In the genomic region with DNA sequence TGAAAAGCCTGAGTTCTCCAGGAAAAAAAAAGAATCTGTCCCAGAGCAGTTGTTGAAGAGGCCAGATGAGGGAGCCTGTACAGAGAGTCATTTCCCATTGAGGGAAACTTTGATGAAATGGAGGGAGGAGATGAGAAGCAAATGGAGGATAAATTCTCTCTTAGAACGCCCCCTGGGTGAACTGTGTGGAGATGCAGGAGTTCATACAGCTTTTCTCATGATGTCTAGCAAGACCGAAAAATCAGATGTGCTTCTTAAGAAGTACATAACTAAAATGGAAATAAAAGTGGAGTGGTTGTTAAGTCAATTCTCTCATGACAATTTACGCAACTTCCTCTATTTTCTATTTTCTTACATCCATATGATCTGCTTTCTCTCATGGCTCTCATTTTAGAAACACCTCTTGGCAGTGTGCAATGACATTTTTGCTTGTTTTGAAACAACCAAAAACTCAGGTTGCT, we compare ENCODE assay signal across 9 cellular contexts.
A peak's percentile ranks its signal among the peaks of the same experiment; 100 is the strongest.
DNase-seq lines count a peak whose midpoint lies in the region; ATAC-seq and TF ChIP-seq lines count a peak whose summit lies in the region.
"Had no signal": no experiment of that assay in that cellular context is flagged by ENCODE, and none has a peak within 500 bp of the region (broad histone marks: within the 10 kb centered on the region; RNA-seq: fewer than 3 reads in every experiment).

No MANE protein-coding gene starts in this region.

- H3K36me3 ChIP-seq in mammary epithelial cell (ENCODE audit: insufficient read depth, low read length): no peaks in the 10 kb centered on the region

- H3K9ac ChIP-seq in mammary epithelial cell (ENCODE audit: insufficient read depth, low read length): no peak overlapping the region

- H3K27ac ChIP-seq in mammary epithelial cell (ENCODE audit: insufficient read depth, low read depth, low read length): no peak overlapping the region

- ATAC-seq in GM21360 (IDR thresholded peaks at IDR 0.05; ENCODE audit: unreplicated experiment) (peak; percentile 76), left ventricle myocardium superior (no peak)

- H3K27me3 ChIP-seq in mammary epithelial cell (ENCODE audit: insufficient read depth, low read length): no peaks in the 10 kb centered on the region

- in situ Hi-C loops in mammary epithelial cell (cut with MboI; ENCODE audit: low sequenced_read_pairs in 2 of 2): no loop called here

- no peak overlapping the region for H3K4me3 ChIP-seq in mammary epithelial cell (replicated peaks in 1 of 3; ENCODE audit: insufficient read depth in 1 of 3, low read depth in 2 of 3, low read length in 3 of 3)

- no peaks in the 10 kb centered on the region for H4K20me1 ChIP-seq in mammary epithelial cell (ENCODE audit: insufficient read depth, low read length)

- no peaks in the 10 kb centered on the region for H3K79me2 ChIP-seq in mammary epithelial cell (ENCODE audit: insufficient read depth, low read length)

- TF ChIP-seq CTCF in mammary epithelial cell (conservative IDR thresholded peaks at IDR 0.05 in 1 of 2, IDR thresholded peaks at IDR 0.05 in 1 of 2; ENCODE audit: extremely low read depth in 1 of 2, insufficient read depth in 1 of 2, low read depth in 1 of 2, low read length in 2 of 2) (peak; percentile 63 to 82), osteocyte (IDR thresholded peaks at IDR 0.05) (peak; percentile 49)

- CTCF ChIA-PET in mammary epithelial cell (lab: Charles Lee; ENCODE audit: low non-redundant PET): no interaction called here

- peaks cover 14% of the 10 kb centered on the region for H3K9me3 Mint-ChIP-seq in osteocyte (ENCODE audit: unreplicated experiment)

- H3K4me1 ChIP-seq in mammary epithelial cell (ENCODE audit: insufficient read depth, low read length): peaks cover 3% of the 10 kb centered on the region

- no peaks in the 10 kb centered on the region for H3K27me3 Mint-ChIP-seq in osteocyte (ENCODE audit: unreplicated experiment)

- dilution Hi-C loops in mammary epithelial cell (cut with HindIII; ENCODE audit: low sequenced_read_pairs): no loop called here

- intact Hi-C loops in mammary epithelial cell (cut with micrococcal nuclease): loop anchor here (2.0 to 5.0 kb wide), 2 partner anchors 55 to 310 kb away; no protein-coding TSS in a partner anchor
- intact Hi-C loops in left ventricle myocardium superior (cut with micrococcal nuclease): no loop called here

- no peak overlapping the region for H3K27ac Mint-ChIP-seq in osteocyte (ENCODE audit: unreplicated experiment)
- H3K27ac Mint-ChIP-seq: activated T-helper 2 cell treated with anti-CD3 and anti-CD28 coated beads, Interferon-gamma antibody, Interleukin-2, Interleukin-4, amounts not matched to agents 10 μg/mL and 5 μg/mL and 100 μg/mL, durations not matched to agents 14 hours and 24 hours and 36 hours had no signal

- no TSS peak for BruUV-seq in mammary epithelial cell (replicated peaks; lab: Mats Ljungman, UMichigan)

- peaks cover 23% of the 10 kb centered on the region for H3K4me1 Mint-ChIP-seq in osteocyte (ENCODE audit: unreplicated experiment)

- H3K4me2 ChIP-seq in mammary epithelial cell (ENCODE audit: insufficient read depth, low read depth, low read length): no peak overlapping the region

- peaks cover 2% of the 10 kb centered on the region for H3K36me3 Mint-ChIP-seq in osteocyte (ENCODE audit: unreplicated experiment)

- DNase-seq in NCI-H2171 (lab: John Stamatoyannopoulos, UW) (peak; percentile 32), mammary epithelial cell (peak; percentile 48), osteocyte (ENCODE audit: extremely low spot score, unreplicated experiment) (no peak), left ventricle myocardium superior (no peak), retina (no peak), NCI-H1092 treated with DMSO at 0.1 percent for 48 hours (lab: John Stamatoyannopoulos, UW) (no peak)
- DNase-seq in stimulated activated naive CD4-positive, alpha-beta T cell treated with Interleukin-2 at 50 U/mL for 16 hours (lab: John Stamatoyannopoulos, UW): no peak

- no peak overlapping the region for H2AFZ ChIP-seq in mammary epithelial cell (ENCODE audit: low read depth, low read length)

- H3K4me3 Mint-ChIP-seq in osteocyte (ENCODE audit: unreplicated experiment): no peak overlapping the region

- H3K9me3 ChIP-seq in mammary epithelial cell (replicated peaks; ENCODE audit: insufficient read depth, low read length): no peaks in the 10 kb centered on the region

- 52% methylated on average over 3 of the region's 3 CpGs for WGBS in mammary epithelial cell (ENCODE audit: low coverage, missing lambda C conversion rate)

Comparison
In these comparisons a context has a peak if more than half of its experiments do, and no peak if none do; other contexts are left out.
1. DNase-seq: peak in NCI-H2171 (single experiment) and mammary epithelial cell (single experiment); none in osteocyte (single experiment), stimulated activated naive CD4-positive, alpha-beta T cell treated with Interleukin-2 at 50 U/mL for 16 hours (single experiment), left ventricle myocardium superior (single experiment), retina (single experiment) and NCI-H1092 treated with DMSO at 0.1 percent for 48 hours (single experiment).